ENCODE assay signal across 14 cellular contexts in the genomic region with DNA sequence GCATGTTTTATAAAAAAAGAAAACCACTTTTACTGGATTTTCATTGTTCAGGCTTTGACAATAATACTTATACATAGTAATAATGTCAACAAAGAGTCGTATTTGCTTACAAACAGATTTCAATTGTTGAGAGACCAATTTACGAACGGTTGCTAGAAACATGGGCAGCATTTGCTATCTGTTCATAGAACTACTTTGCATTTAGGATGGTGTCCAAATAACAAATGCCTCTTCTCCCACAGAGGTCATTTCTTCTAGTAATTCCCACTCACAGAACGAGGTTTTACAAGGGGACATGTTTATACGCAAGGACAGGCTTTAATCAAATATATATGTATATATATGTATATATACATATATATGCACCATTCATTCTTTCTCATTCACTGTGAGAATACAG.
"Had no signal": no experiment of that assay in that cellular context is flagged by ENCODE, and none has a peak within 500 bp of the region (broad histone marks: within the 10 kb centered on the region; RNA-seq: fewer than 3 reads in every experiment).

No MANE protein-coding gene starts in this region.

- ATAC-seq: activated CD4-positive, alpha-beta T cell treated with anti-CD3 and anti-CD28 coated beads for 36 hours had no signal

- H3K9me3 Mint-ChIP-seq: activated CD4-positive, alpha-beta memory T cell treated with anti-CD3 and anti-CD28 coated beads, Interleukin-2, amount 10 ng/mL, durations not matched to agents 7 days and 5 days; activated naive CD4-positive, alpha-beta T cell treated with anti-CD3 and anti-CD28 coated beads, Interleukin-2, amount 50 U/mL, for 24 hours; activated T-cell treated with anti-CD3 and anti-CD28 coated beads, Interleukin-2, amount 50 U/mL, for 24 hours; neural crest cell; stimulated activated naive CD8-positive, alpha-beta T cell treated with anti-CD3 and anti-CD28 coated beads, Interleukin-15, Interleukin-2, amounts not matched to agents 100 ng/mL and 50 ng/mL, for 24 hours had no signal

- H3K4me3 ChIP-seq: adrenal gland, sigmoid colon, spleen, suprapubic skin had no signal

- DNase-seq: activated CD4-positive, alpha-beta memory T cell treated with anti-CD3 and anti-CD28 coated beads, Interleukin-2, amount 10 ng/mL, durations not matched to agents 7 days and 5 days; activated CD4-positive, alpha-beta T cell treated with anti-CD3 and anti-CD28 coated beads for 36 hours; activated T-cell treated with anti-CD3 and anti-CD28 coated beads, Interleukin-2, amount 50 U/mL, for 24 hours; caudate nucleus; hippocampal formation; kidney; sigmoid colon; spleen; trophoblast cell had no signal

- H3K4me1 ChIP-seq: suprapubic skin had no signal

- H3K36me3 Mint-ChIP-seq: activated naive CD4-positive, alpha-beta T cell treated with anti-CD3 and anti-CD28 coated beads, Interleukin-2, amount 50 U/mL, for 24 hours had no signal

- H3K27ac Mint-ChIP-seq: activated CD4-positive, alpha-beta memory T cell treated with anti-CD3 and anti-CD28 coated beads, Interleukin-2, amount 10 ng/mL, durations not matched to agents 7 days and 5 days; activated CD4-positive, alpha-beta T cell treated with anti-CD3 and anti-CD28 coated beads for 36 hours; activated naive CD4-positive, alpha-beta T cell treated with anti-CD3 and anti-CD28 coated beads, Interleukin-2, amount 50 U/mL, for 24 hours; activated T-cell treated with anti-CD3 and anti-CD28 coated beads, Interleukin-2, amount 50 U/mL, for 24 hours; stimulated activated naive CD8-positive, alpha-beta T cell treated with anti-CD3 and anti-CD28 coated beads, Interleukin-15, Interleukin-2, amounts not matched to agents 100 ng/mL and 50 ng/mL, for 24 hours had no signal

- H3K27ac ChIP-seq: sigmoid colon, spleen, suprapubic skin had no signal

- H3K36me3 ChIP-seq: adrenal gland, sigmoid colon, spleen, suprapubic skin had no signal

- H3K9me3 ChIP-seq: adrenal gland, sigmoid colon, spleen, suprapubic skin had no signal

- H3K4me3 Mint-ChIP-seq: activated CD4-positive, alpha-beta memory T cell treated with anti-CD3 and anti-CD28 coated beads, Interleukin-2, amount 10 ng/mL, durations not matched to agents 7 days and 5 days; activated CD4-positive, alpha-beta T cell treated with anti-CD3 and anti-CD28 coated beads for 36 hours; activated naive CD4-positive, alpha-beta T cell treated with anti-CD3 and anti-CD28 coated beads, Interleukin-2, amount 50 U/mL, for 24 hours; activated T-cell treated with anti-CD3 and anti-CD28 coated beads, Interleukin-2, amount 50 U/mL, for 24 hours; neural crest cell; stimulated activated naive CD8-positive, alpha-beta T cell treated with anti-CD3 and anti-CD28 coated beads, Interleukin-15, Interleukin-2, amounts not matched to agents 100 ng/mL and 50 ng/mL, for 24 hours had no signal

- H3K4me1 Mint-ChIP-seq: activated CD4-positive, alpha-beta memory T cell treated with anti-CD3 and anti-CD28 coated beads, Interleukin-2, amount 10 ng/mL, durations not matched to agents 7 days and 5 days; activated naive CD4-positive, alpha-beta T cell treated with anti-CD3 and anti-CD28 coated beads, Interleukin-2, amount 50 U/mL, for 24 hours had no signal

- H3K27me3 ChIP-seq: adrenal gland, sigmoid colon, spleen, suprapubic skin had no signal
